ENCODE assay signal across 16 cellular contexts in the genomic region with DNA sequence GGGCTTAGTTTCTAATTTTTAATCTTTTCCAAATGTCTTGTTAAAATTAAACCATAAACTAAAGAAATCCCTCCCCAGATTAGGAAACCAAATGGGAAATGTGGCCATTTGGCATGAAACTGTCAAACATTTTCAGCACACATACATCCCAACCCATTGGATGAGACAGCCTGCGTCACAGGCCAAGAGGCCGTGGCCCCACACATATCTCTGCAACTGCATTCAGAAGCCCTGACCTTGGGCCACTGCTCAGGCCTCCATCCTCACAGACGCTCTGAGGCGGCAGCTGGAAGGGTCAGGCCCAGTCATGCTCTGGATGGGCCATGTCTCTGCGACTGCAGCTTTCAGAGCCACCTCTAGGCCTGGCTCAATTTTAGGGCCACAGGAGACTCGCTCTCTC.
DNase-seq lines count a peak whose midpoint lies in the region; ATAC-seq, FAIRE-seq and TF ChIP-seq lines count a peak whose summit lies in the region.
"Had no signal": no experiment of that assay in that cellular context is flagged by ENCODE, and none has a peak within 500 bp of the region (broad histone marks: within the 10 kb centered on the region; RNA-seq: fewer than 3 reads in every experiment).

No MANE protein-coding gene starts in this region.

- H3K9ac ChIP-seq in mucosa of stomach (ENCODE audit: low read length): peak overlapping the region; percentile 25

- no peak for TF ChIP-seq POLR2A in gastroesophageal sphincter (IDR thresholded peaks at IDR 0.05)
- no peak for TF ChIP-seq POLR2A in tibial nerve (IDR thresholded peaks at IDR 0.05)
- no peak for TF ChIP-seq POLR2A in GM12891 (IDR thresholded peaks at IDR 0.05; ENCODE audit: low read depth, low read length)

- WGBS in gastroesophageal sphincter (ENCODE audit: low coverage in 1 of 2), 2 donors: 50 to 66% methylated on average over 2 of the region's 6 CpGs
- 50% methylated on average over 6 of the region's 6 CpGs for WGBS in tibial nerve, 2 donors

- TF ChIP-seq CTCF in HFF-Myc (IDR thresholded peaks at IDR 0.05; ENCODE audit: low read depth, low read length, missing control alignments) (no peak), gastroesophageal sphincter (IDR thresholded peaks at IDR 0.05) (peak in 2 of 4 experiments; percentile 16 to 26), tibial nerve (IDR thresholded peaks at IDR 0.05) (no peak)

- no peak for FAIRE-seq in GM12891 (lab: Jason Lieb, UNC)

- TF ChIP-seq EP300 in gastroesophageal sphincter (IDR thresholded peaks at IDR 0.05) (no peak), tibial nerve (IDR thresholded peaks at IDR 0.05) (no peak)

- DNase-seq in HFF-Myc (ENCODE audit: extremely low read depth, low read depth) (peak; percentile 93), tibial nerve (ENCODE audit: low spot score in 2 of 2) (no peak), SIG-M5 (lab: John Stamatoyannopoulos, UW) (no peak), GM12891 (ENCODE audit: insufficient read length, low spot score) (no peak), SW480 (ENCODE audit: low spot score) (no peak)
- DNase-seq: activated B cell treated with CpG ODN at 0.5 μM for 24 hours; activated CD8-positive, alpha-beta memory T cell treated with anti-CD3 and anti-CD28 coated beads, Interleukin-2, amount 50 U/mL, for 4 hours; activated naive CD8-positive, alpha-beta T cell treated with anti-CD3 and anti-CD28 coated beads for 36 hours; CD4-positive, alpha-beta T cell; cerebellar nuclear complex; H7; NCI-H2171 treated with DMSO at 0.1 percent for 48 hours had no signal

- H3K36me3 ChIP-seq in gastroesophageal sphincter: no peaks in the 10 kb centered on the region
- H3K36me3 ChIP-seq in mucosa of stomach (ENCODE audit: control insufficient read depth, insufficient read depth, low read length): no peaks in the 10 kb centered on the region
- no peaks in the 10 kb centered on the region for H3K36me3 ChIP-seq in tibial nerve

- H3K9me3 ChIP-seq in gastroesophageal sphincter: no peaks in the 10 kb centered on the region
- H3K9me3 ChIP-seq in mucosa of stomach (ENCODE audit: control insufficient read depth, low read length): no peaks in the 10 kb centered on the region
- H3K9me3 ChIP-seq in tibial nerve: no peaks in the 10 kb centered on the region

- H3K4me1 ChIP-seq in gastroesophageal sphincter: peaks cover 6 to 44% (median 7%) of the 10 kb centered on the region in 3 donors
- H3K4me1 ChIP-seq in mucosa of stomach (ENCODE audit: control insufficient read depth, insufficient read depth, low read length): peaks cover 6% of the 10 kb centered on the region
- H3K4me1 ChIP-seq in tibial nerve: peaks cover 0 to 20% (median 0%) of the 10 kb centered on the region in 4 donors

- H3K4me3 ChIP-seq in HFF-Myc (replicated peaks; ENCODE audit: low read depth, low read length) (no peak overlapping the region), gastroesophageal sphincter (no peak overlapping the region), mucosa of stomach (ENCODE audit: low read length) (no peak overlapping the region), tibial nerve (no peak overlapping the region)

- H3K27ac ChIP-seq in gastroesophageal sphincter: peak overlapping the region; percentile 65 to 77 (median 74)
- H3K27ac ChIP-seq in tibial nerve: peak overlapping the region in 3 of 4 donors; percentile 37 to 66 (median 56)

- ATAC-seq in gastroesophageal sphincter (peak; percentile 81), HG02642 (IDR thresholded peaks at IDR 0.05; ENCODE audit: poor library complexity, unreplicated experiment) (no peak)
- ATAC-seq: SK-N-SH treated with all-trans-retinoic acid at 6 μM for 48 hours had no signal

- H3K27me3 ChIP-seq in gastroesophageal sphincter (no peaks in the 10 kb centered on the region), mucosa of stomach (ENCODE audit: control insufficient read depth, insufficient read depth, low read length) (no peaks in the 10 kb centered on the region), tibial nerve (no peaks in the 10 kb centered on the region)

TF ChIP-seq in GM12891, 5 proteins besides CTCF, POLR2A, EP300 and RAD21:
- TF ChIP-seq POU2F2 (IDR thresholded peaks at IDR 0.05; ENCODE audit: low read depth, low read length) (no peak), POLR2AphosphoS5 (IDR thresholded peaks at IDR 0.05; ENCODE audit: low read depth, low read length) (no peak), TAF1 (IDR thresholded peaks at IDR 0.05; ENCODE audit: low read depth, low read length) (no peak), SPI1 (IDR thresholded peaks at IDR 0.05; ENCODE audit: low read depth, low read length) (no peak)
TF ChIP-seq in GM12891: peak in this region for 0.
